In the genomic region with DNA sequence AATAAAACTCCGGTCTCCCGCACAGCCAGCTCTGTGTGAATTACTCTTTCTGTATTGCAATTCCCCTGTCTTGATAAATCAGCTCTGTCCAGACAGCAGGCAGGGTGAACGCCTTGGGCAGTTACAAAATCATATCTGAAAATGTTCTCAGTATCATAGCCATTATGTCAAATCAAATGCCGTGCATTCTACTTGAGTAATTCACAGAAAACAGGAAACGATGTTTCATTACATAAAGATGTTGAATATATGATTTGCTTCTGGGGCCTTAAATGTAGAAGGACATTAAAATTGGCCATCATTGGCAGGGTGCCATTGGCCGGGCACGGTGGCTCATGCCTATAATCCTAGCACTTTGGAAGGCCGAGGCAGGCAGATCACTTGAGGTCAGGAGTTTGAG, we compare ENCODE assay signal across 26 cellular contexts. TPM values are rescaled to one million over a fixed set of nuclear protein-coding genes. Genes with fewer than 3 reads are reported as not detected.
DNase-seq lines count a peak whose midpoint lies in the region; ATAC-seq and TF ChIP-seq lines count a peak whose summit lies in the region.
"Had no signal": no experiment of that assay in that cellular context is flagged by ENCODE, and none has a peak within 500 bp of the region (broad histone marks: within the 10 kb centered on the region; RNA-seq: fewer than 3 reads in every experiment).

No MANE protein-coding gene starts in this region.

- H3K27me3 ChIP-seq in MG63 (no peaks in the 10 kb centered on the region), osteoblast (ENCODE audit: insufficient read depth, low read length) (no peaks in the 10 kb centered on the region)
- H3K27me3 ChIP-seq: BLaER1 had no signal

- no peak overlapping the region for H3K27ac ChIP-seq in osteoblast (ENCODE audit: low read depth, low read length)
- H3K27ac ChIP-seq: A549, BLaER1 had no signal

- H3K9me3 ChIP-seq in MG63, result no peaks in the 10 kb centered on the region
- no peaks in the 10 kb centered on the region for H3K9me3 ChIP-seq in osteoblast (ENCODE audit: low read depth, low read length)
- H3K9me3 ChIP-seq: A549, BLaER1, Caco-2 had no signal

- DNase-seq in ELR (ENCODE audit: low read depth) (peak; percentile 71), MG63 (peak; percentile 5), choroid plexus epithelial cell (ENCODE audit: low read depth) (peak; percentile 39), osteoblast (ENCODE audit: insufficient read length, low spot score, missing footprints) (peak; percentile 21), Ammon's horn (ENCODE audit: low spot score) (no peak), DMS79 treated with DMSO at 0.1 percent for 48 hours (lab: John Stamatoyannopoulos, UW) (no peak)
- DNase-seq: Caco-2; CD4-positive, alpha-beta memory T cell; DMS 273 treated with DMSO at 0.1 percent for 48 hours; DND-41; GDM1; H7; HFFc6; MM.1S; NCI-H1092; NCI-H1436; NCI-H187 treated with DMSO at 0.1 percent for 48 hours; NCI-H524 treated with DMSO at 0.1 percent for 48 hours; NCI-H82; SIG-M5 had no signal

- H3K4me3 ChIP-seq in MG63 (no peak overlapping the region), choroid plexus epithelial cell (ENCODE audit: low read depth, low read length) (no peak overlapping the region), osteoblast (ENCODE audit: insufficient read depth, low read length) (no peak overlapping the region)
- H3K4me3 ChIP-seq: A549, BLaER1, K562 had no signal

- TF ChIP-seq CTCF in choroid plexus epithelial cell (conservative IDR thresholded peaks at IDR 0.05; ENCODE audit: low read depth, low read length) (no peak), osteoblast (IDR thresholded peaks at IDR 0.05; ENCODE audit: extremely low read depth, low read depth, low read length) (no peak)

- H3K36me3 ChIP-seq in MG63, result peaks cover 18% of the 10 kb centered on the region
- no peaks in the 10 kb centered on the region for H3K36me3 ChIP-seq in osteoblast (ENCODE audit: insufficient read depth, low read length)

- no peak overlapping the region for H3K4me2 ChIP-seq in osteoblast (ENCODE audit: insufficient read depth, low read length)
- H3K4me2 ChIP-seq: A549, BLaER1 had no signal

- no peaks in the 10 kb centered on the region for H4K20me1 ChIP-seq in osteoblast (ENCODE audit: insufficient read depth, low read length)
- H4K20me1 ChIP-seq: BLaER1 had no signal

- no peak for ATAC-seq in GM21528 (IDR thresholded peaks at IDR 0.05; ENCODE audit: low FRiP score, unreplicated experiment)
- ATAC-seq: A549, HepG2, K562, Panc1 had no signal

- H3K4me1 ChIP-seq in osteoblast (ENCODE audit: insufficient read depth, low read length), result peaks cover 11% of the 10 kb centered on the region
- H3K4me1 ChIP-seq: A549, BLaER1 had no signal

- H3K79me2 ChIP-seq in osteoblast (ENCODE audit: insufficient read depth, low read length), result no peaks in the 10 kb centered on the region

- no peak overlapping the region for H2AFZ ChIP-seq in osteoblast (ENCODE audit: low read length)

RNA-seq across cellular contexts. Expression of a gene that starts 8.5 kb away (rescaled TPM):
- total RNA-seq in MG63 (2014; rRNA removed; shearing (Covaris generic); ENCODE audit: low replicate concordance), result 23.9 and 49.6 TPM in 2 replicates
- 1.8 and 3.6 TPM in 2 replicates for total RNA-seq in osteoblast

RNA-seq across cellular contexts. Expression of a gene that starts 8.6 kb away (rescaled TPM):
- total RNA-seq in MG63 (2014; rRNA removed; shearing (Covaris generic); ENCODE audit: low replicate concordance), result 7.5 and 8.8 TPM in 2 replicates
- total RNA-seq in osteoblast, result 6.5 TPM in 2 replicates

RNA-seq across cellular contexts. Expression of a gene that starts 46.2 kb away (rescaled TPM):
- 5.1 and 8.5 TPM in 2 replicates for total RNA-seq in MG63 (2014; rRNA removed; shearing (Covaris generic); ENCODE audit: low replicate concordance)
- total RNA-seq in osteoblast, result 17.7 and 19.2 TPM in 2 replicates

Comparison
In these comparisons a context has a peak if more than half of its experiments do, and no peak if none do; other contexts are left out.
1. DNase-seq: peak in ELR (single experiment), MG63 (single experiment), choroid plexus epithelial cell (single experiment) and osteoblast (single experiment); none in Ammon's horn (single experiment) and DMS79 treated with DMSO at 0.1 percent for 48 hours (single experiment).